1 cellular context compared by ENCODE assay signal in the genomic region with DNA sequence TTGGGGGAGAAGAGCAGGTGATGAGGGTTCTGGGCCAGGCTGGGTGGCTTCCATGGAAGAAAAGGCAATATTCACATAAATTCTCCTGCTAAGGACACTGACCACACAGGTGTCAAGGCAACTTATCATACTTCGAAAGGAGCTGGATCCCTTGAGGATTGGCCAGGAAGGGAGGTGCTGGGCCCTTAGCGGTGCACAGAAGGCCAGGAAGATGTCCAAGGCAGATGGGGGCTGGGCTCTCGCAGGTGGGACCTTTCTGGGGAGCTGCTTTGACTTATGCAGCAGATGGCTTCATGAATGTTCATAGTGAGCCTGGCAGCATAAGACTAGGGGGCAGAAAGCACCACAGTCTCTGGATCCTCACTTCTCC.
TF ChIP-seq lines count a peak whose summit lies in the region.

No MANE protein-coding gene starts in this region.

TF ChIP-seq in IMR-90, 13 proteins besides CTCF, POLR2A, EP300 and RAD21 (continued from another document):
- TF ChIP-seq, protein P1, sequence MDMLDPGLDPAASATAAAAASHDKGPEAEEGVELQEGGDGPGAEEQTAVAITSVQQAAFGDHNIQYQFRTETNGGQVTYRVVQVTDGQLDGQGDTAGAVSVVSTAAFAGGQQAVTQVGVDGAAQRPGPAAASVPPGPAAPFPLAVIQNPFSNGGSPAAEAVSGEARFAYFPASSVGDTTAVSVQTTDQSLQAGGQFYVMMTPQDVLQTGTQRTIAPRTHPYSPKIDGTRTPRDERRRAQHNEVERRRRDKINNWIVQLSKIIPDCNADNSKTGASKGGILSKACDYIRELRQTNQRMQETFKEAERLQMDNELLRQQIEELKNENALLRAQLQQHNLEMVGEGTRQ (IDR thresholded peaks at IDR 0.05; ENCODE audit: low read depth, low read length), result no peak
- no peak for TF ChIP-seq MXI1 (IDR thresholded peaks at IDR 0.05; ENCODE audit: borderline replicate concordance, low read depth, low read length)
- TF ChIP-seq NFE2L2 (IDR thresholded peaks at IDR 0.05; ENCODE audit: low read depth, low read length), result no peak
- no peak for TF ChIP-seq RCOR1 (IDR thresholded peaks at IDR 0.05; ENCODE audit: insufficient replicate concordance, low read length)
- no peak for TF ChIP-seq FOS (IDR thresholded peaks at IDR 0.05; ENCODE audit: low read depth, low read length)
- TF ChIP-seq CHD1 (IDR thresholded peaks at IDR 0.05; ENCODE audit: low read depth, low read length), result no peak
- TF ChIP-seq CEBPB (IDR thresholded peaks at IDR 0.05; ENCODE audit: low read depth, low read length), result no peak
- no peak for TF ChIP-seq RFX5 (IDR thresholded peaks at IDR 0.05; ENCODE audit: low read depth, low read length)
